In the genomic region with DNA sequence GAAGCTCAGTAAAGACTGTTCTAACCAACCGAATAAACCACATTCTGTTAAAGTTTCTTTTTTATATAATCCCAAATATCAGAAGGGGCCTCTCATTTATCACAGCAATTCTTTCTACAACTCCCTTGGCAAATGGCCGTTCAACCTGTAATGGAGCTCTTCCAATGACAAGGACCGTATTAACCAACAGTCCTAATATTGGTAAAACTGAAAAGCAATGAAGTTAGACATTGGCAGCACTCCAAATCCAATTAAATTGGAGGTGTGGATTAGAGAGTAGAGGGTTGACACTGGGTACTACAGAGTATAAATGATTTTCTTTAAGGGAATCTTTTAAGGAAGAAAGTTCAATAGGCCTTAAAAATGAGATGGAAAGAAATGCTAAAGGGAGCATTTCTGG, we compare ENCODE assay signal across 8 cellular contexts. TPM values are rescaled to one million over a fixed set of nuclear protein-coding genes. Genes with fewer than 3 reads are reported as not detected.
DNase-seq lines count a peak whose midpoint lies in the region; TF ChIP-seq lines count a peak whose summit lies in the region.

No MANE protein-coding gene starts in this region.

- peaks cover 14 to 22% of the 10 kb centered on the region in 2 donors for H3K36me3 Mint-ChIP-seq in CD14-positive monocyte
- H3K36me3 Mint-ChIP-seq in neural progenitor cell, result peaks cover 5% of the 10 kb centered on the region
- peaks cover 15% of the 10 kb centered on the region for H3K36me3 Mint-ChIP-seq in HFFc6 (ENCODE audit: low read depth)

- H3K4me2 ChIP-seq in KMS-11 (peak overlapping the region; percentile 60), neural progenitor cell (peak overlapping the region; percentile 92)

- peaks cover 24% of the 10 kb centered on the region for H3K4me1 ChIP-seq in KMS-11 (ENCODE audit: low read depth, poor library complexity, severe bottlenecking)
- H3K4me1 ChIP-seq in neural progenitor cell, result peaks cover 35% of the 10 kb centered on the region

- H2AFZ ChIP-seq in KMS-11 (ENCODE audit: low read depth), result peak overlapping the region; percentile 97; the same call in 1 of the 2 replicates
- no peak overlapping the region for H2AFZ ChIP-seq in neural progenitor cell (replicated peaks)

- DNase-seq in CD14-positive monocyte (ENCODE audit: low spot score) (no peak), dorsolateral prefrontal cortex (no peak), neural progenitor cell (ENCODE audit: low spot score) (no peak), SW480 (ENCODE audit: low spot score) (no peak), HFFc6 (no peak), DMS153 (lab: John Stamatoyannopoulos, UW) (no peak), NCI-H1048 (lab: John Stamatoyannopoulos, UW) (no peak)

- H3K4me1 Mint-ChIP-seq in CD14-positive monocyte, result peaks cover 20% of the 10 kb centered on the region
- H3K4me1 Mint-ChIP-seq in neural progenitor cell, result peaks cover 19% of the 10 kb centered on the region
- H3K4me1 Mint-ChIP-seq in HFFc6 (ENCODE audit: low read depth), result peaks cover 17% of the 10 kb centered on the region; the same call in 1 of the 2 replicates

- H3K27me3 Mint-ChIP-seq in CD14-positive monocyte (ENCODE audit: low read depth in 3 of 3), result no peaks in the 10 kb centered on the region
- peaks cover 2% of the 10 kb centered on the region for H3K27me3 Mint-ChIP-seq in neural progenitor cell (ENCODE audit: insufficient read depth, low read depth)
- H3K27me3 Mint-ChIP-seq in HFFc6 (ENCODE audit: insufficient read depth), result no peaks in the 10 kb centered on the region

- intact Hi-C loops in CD14-positive monocyte (cut with micrococcal nuclease), result loop anchor here (2.0 to 10.0 kb wide), 4 partner anchors 14 to 462 kb away; partner anchors contain the start of genes AP3S1 (in 2 of the 2), ATG12 (in 2 of the 2) and COMMD10 (in 2 of the 2)
- intact Hi-C loops in dorsolateral prefrontal cortex (cut with DNase I), result loop anchor here (5.0 kb wide), 3 partner anchors 83 to 447 kb away; partner anchors contain the start of genes CDO1 (in 1 of the 2) and FEM1C (in 1 of the 2)

- H3K4me3 ChIP-seq in KMS-11 (IDR thresholded peaks at IDR 0.05; ENCODE audit: insufficient read depth, low read depth, low read length) (no peak overlapping the region), dorsolateral prefrontal cortex (peak overlapping the region; percentile 58 to 99 (median 89)), neural progenitor cell (peak overlapping the region; percentile 71)

- H3K4me3 Mint-ChIP-seq in CD14-positive monocyte (no peak overlapping the region), neural progenitor cell (no peak overlapping the region), HFFc6 (no peak overlapping the region)

- H3K27me3 ChIP-seq in KMS-11 (ENCODE audit: insufficient read depth, low read depth) (no peaks in the 10 kb centered on the region; the same call in 1 of the 2 replicates), dorsolateral prefrontal cortex (no peaks in the 10 kb centered on the region), neural progenitor cell (no peaks in the 10 kb centered on the region)

- H3K9ac ChIP-seq in KMS-11, result peak overlapping the region; percentile 94; the same call in 1 of the 2 replicates
- H3K9ac ChIP-seq in neural progenitor cell, result peak overlapping the region; percentile 65

- H3F3A ChIP-seq in neural progenitor cell (ENCODE audit: low read depth), result peaks cover 6% of the 10 kb centered on the region

- peak overlapping the region; percentile 66; the same call in 1 of the 2 replicates for H3K27ac ChIP-seq in KMS-11
- H3K27ac ChIP-seq in dorsolateral prefrontal cortex, result peak overlapping the region in 53 of 59 donors; percentile 67 to 96 (median 91)
- no peak overlapping the region for H3K27ac ChIP-seq in neural progenitor cell

- H3K79me2 ChIP-seq in KMS-11 (ENCODE audit: insufficient read depth, low read depth), result peaks cover 24% of the 10 kb centered on the region
- peaks cover 63% of the 10 kb centered on the region for H3K79me2 ChIP-seq in neural progenitor cell (ENCODE audit: low read depth)

- H3K9me3 Mint-ChIP-seq in CD14-positive monocyte (no peaks in the 10 kb centered on the region), neural progenitor cell (no peaks in the 10 kb centered on the region), HFFc6 (no peaks in the 10 kb centered on the region)

- H3K27ac Mint-ChIP-seq in CD14-positive monocyte (peak overlapping the region in 5 of 7 donors; percentile 79 to 99 (median 85)), neural progenitor cell (no peak overlapping the region), HFFc6 (no peak overlapping the region)

- H3K36me3 ChIP-seq in KMS-11 (ENCODE audit: insufficient read depth), result no peaks in the 10 kb centered on the region; the same call in 1 of the 2 replicates
- H3K36me3 ChIP-seq in neural progenitor cell, result peaks cover 7% of the 10 kb centered on the region

- no peaks in the 10 kb centered on the region for H4K20me1 ChIP-seq in KMS-11 (ENCODE audit: insufficient read depth)
- peaks cover 49% of the 10 kb centered on the region for H4K20me1 ChIP-seq in neural progenitor cell (ENCODE audit: low read depth)

- H3K9me3 ChIP-seq in neural progenitor cell (ENCODE audit: low read depth), result no peaks in the 10 kb centered on the region

- no peak for TF ChIP-seq CTCF in CD14-positive monocyte (IDR thresholded peaks at IDR 0.05)
- TF ChIP-seq CTCF in KMS-11 (conservative IDR thresholded peaks at IDR 0.05; ENCODE audit: low read depth, low read length), result no peak
- TF ChIP-seq CTCF in dorsolateral prefrontal cortex (IDR thresholded peaks at IDR 0.05 in 54 of 56, conservative IDR thresholded peaks at IDR 0.05 in 2 of 56; ENCODE audit: low read depth in 1 of 56, partially characterized antibody in 56 of 56), result no peak
- no peak for TF ChIP-seq CTCF in neural progenitor cell (IDR thresholded peaks at IDR 0.05)
- TF ChIP-seq CTCF in HFFc6 (IDR thresholded peaks at IDR 0.05), result no peak

RNA-seq across cellular contexts. Expression of gene TMED7, which starts 0.8 kb away (rescaled TPM):
- 10 to 100 TPM; 65.1 to 70.1 TPM for polyA plus RNA-seq in CD14-positive monocyte
- total RNA-seq in dorsolateral prefrontal cortex (100 to 1,000 TPM in 2 of 120 experiments, 10 to 100 TPM in 118; 48.1 to 112 (median 68.4) TPM), neural progenitor cell (ENCODE audit: low replicate concordance) (72.4 and 112 TPM in 2 replicates)
- 100 to 1,000 TPM; 162 to 194 (median 175) TPM for total RNA-seq in HFFc6 (2021; fragmentation: NEBNext Ultra II Directional; extraction: Animal tissue kit (Norgen Biotek cat#: 25700))

RNA-seq across cellular contexts. Expression of gene TICAM2, which starts 22.7 kb away (rescaled TPM):
- polyA plus RNA-seq in CD14-positive monocyte, result 10 to 100 TPM; 14.6 to 25.1 TPM
- total RNA-seq in dorsolateral prefrontal cortex (1 to 10 TPM; 2.5 to 9.2 (median 5.4) TPM), neural progenitor cell (ENCODE audit: low replicate concordance) (0.03 TPM in 1 of 2 replicates, not detected in the other)
- 10 to 100 TPM in 4 of 6 experiments, 1 to 10 TPM in 2; 8.3 to 15.9 (median 13.1) TPM for total RNA-seq in HFFc6 (2021; fragmentation: NEBNext Ultra II Directional; extraction: Animal tissue kit (Norgen Biotek cat#: 25700))

Comparison
In these comparisons a context has a peak if more than half of its experiments do, and no peak if none do; other contexts are left out.
1. H3K27ac Mint-ChIP-seq: peak in CD14-positive monocyte (5 of 7); none in neural progenitor cell (single experiment) and HFFc6 (single experiment).